8 cellular contexts compared by ENCODE assay signal in the genomic region with DNA sequence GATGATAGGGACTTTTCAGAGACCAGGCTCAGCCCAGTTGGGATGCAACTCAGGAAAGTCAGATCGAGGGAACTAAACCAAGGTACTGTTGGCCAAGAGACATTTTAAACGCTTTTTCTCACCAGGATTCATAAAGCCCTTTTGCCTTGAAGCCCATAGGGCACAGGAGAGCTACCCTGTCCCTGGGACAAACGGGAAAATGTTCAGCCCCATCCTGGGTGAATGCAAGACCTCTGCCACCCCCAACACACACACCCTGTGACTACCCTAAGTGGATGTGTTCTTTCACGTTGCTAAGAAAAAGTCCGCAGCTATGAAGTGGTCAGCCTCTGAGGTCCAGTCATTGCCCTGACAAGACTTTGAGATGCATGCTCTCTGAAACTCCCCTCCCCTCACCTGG. TPM values are rescaled to one million over a fixed set of nuclear protein-coding genes. Genes with fewer than 3 reads are reported as not detected.
DNase-seq lines count a peak whose midpoint lies in the region; ATAC-seq and TF ChIP-seq lines count a peak whose summit lies in the region.

No MANE protein-coding gene starts in this region.

- no peaks in the 10 kb centered on the region for H3K27me3 ChIP-seq in adipocyte (replicated peaks; ENCODE audit: control insufficient read depth, insufficient read depth, low read length)

- H3K4me1 ChIP-seq in adipocyte (ENCODE audit: control insufficient read depth, insufficient read depth, low read length) = peaks cover 48% of the 10 kb centered on the region

- H3K4me3 ChIP-seq in adipocyte (ENCODE audit: low read length) = peak overlapping the region; percentile 81

- CTCF ChIA-PET in activated CD8-positive, alpha-beta memory T cell treated with anti-CD3 and anti-CD28 coated beads, Interleukin-2, amount 10 ng/mL, durations not matched to agents 7 days and 5 days (lab: Charles Lee) = interaction anchor here (0.9 to 1.8 kb wide), 8 partner anchors 11 to 54 kb away, joined by 3 to 4 read pairs (median 4); no protein-coding TSS in a partner anchor

- DNase-seq in activated CD8-positive, alpha-beta memory T cell treated with anti-CD3 and anti-CD28 coated beads, Interleukin-2, amount 10 ng/mL, durations not matched to agents 7 days and 5 days = no peak
- no peak for DNase-seq in activated CD8-positive, alpha-beta memory T cell treated with anti-CD3 and anti-CD28 coated beads, Interleukin-2, amount 50 U/mL, for 48 hours
- DNase-seq in adipocyte (ENCODE audit: low read depth) (no peak), memory B cell (ENCODE audit: low spot score in 2 of 2) (no peak), middle frontal gyrus (ENCODE audit: extremely low spot score, low spot score) (no peak), GM10266 (ENCODE audit: extremely low spot score) (no peak), SHP77 treated with DMSO at 0.1 percent for 48 hours (lab: John Stamatoyannopoulos, UW) (no peak)

- H3K27ac Mint-ChIP-seq in activated CD8-positive, alpha-beta memory T cell treated with anti-CD3 and anti-CD28 coated beads, Interleukin-2, amount 10 ng/mL, durations not matched to agents 7 days and 5 days = peak overlapping the region; percentile 86
- peak overlapping the region; percentile 99 for H3K27ac Mint-ChIP-seq in memory B cell

- no peak for ATAC-seq in activated CD8-positive, alpha-beta memory T cell treated with anti-CD3 and anti-CD28 coated beads, Interleukin-2, amount 10 ng/mL, durations not matched to agents 7 days and 5 days
- no peak for ATAC-seq in memory B cell (ENCODE audit: low read depth)

- H3K36me3 Mint-ChIP-seq in activated CD8-positive, alpha-beta memory T cell treated with anti-CD3 and anti-CD28 coated beads, Interleukin-2, amount 10 ng/mL, durations not matched to agents 7 days and 5 days = peaks cover 6% of the 10 kb centered on the region
- H3K36me3 Mint-ChIP-seq in memory B cell = peaks cover 12% of the 10 kb centered on the region

- H3K9ac ChIP-seq in adipocyte (ENCODE audit: low read length) = peak overlapping the region; percentile 84

- no peak for TF ChIP-seq CTCF in GM10266 (IDR thresholded peaks at IDR 0.05; ENCODE audit: control insufficient read depth, insufficient read depth, low read depth, missing control alignments)

- peaks cover 84% of the 10 kb centered on the region for H3K4me1 Mint-ChIP-seq in activated CD8-positive, alpha-beta memory T cell treated with anti-CD3 and anti-CD28 coated beads, Interleukin-2, amount 10 ng/mL, durations not matched to agents 7 days and 5 days
- peaks cover 86% of the 10 kb centered on the region for H3K4me1 Mint-ChIP-seq in memory B cell

- no peaks in the 10 kb centered on the region for H3K9me3 ChIP-seq in adipocyte (ENCODE audit: control insufficient read depth, low read length)

- H3K27ac ChIP-seq in temporal lobe (ENCODE audit: low read depth, low read length) = peak overlapping the region; percentile 96

- no peaks in the 10 kb centered on the region for H3K9me3 Mint-ChIP-seq in activated CD8-positive, alpha-beta memory T cell treated with anti-CD3 and anti-CD28 coated beads, Interleukin-2, amount 10 ng/mL, durations not matched to agents 7 days and 5 days (ENCODE audit: low read depth)
- no peaks in the 10 kb centered on the region for H3K9me3 Mint-ChIP-seq in memory B cell

- H3K36me3 ChIP-seq in adipocyte (ENCODE audit: control insufficient read depth, insufficient read depth, low read length, severe bottlenecking) = no peaks in the 10 kb centered on the region

- no peaks in the 10 kb centered on the region for H3K27me3 Mint-ChIP-seq in activated CD8-positive, alpha-beta memory T cell treated with anti-CD3 and anti-CD28 coated beads, Interleukin-2, amount 10 ng/mL, durations not matched to agents 7 days and 5 days
- no peaks in the 10 kb centered on the region for H3K27me3 Mint-ChIP-seq in memory B cell

- no peak overlapping the region for H3K4me3 Mint-ChIP-seq in activated CD8-positive, alpha-beta memory T cell treated with anti-CD3 and anti-CD28 coated beads, Interleukin-2, amount 10 ng/mL, durations not matched to agents 7 days and 5 days
- peak overlapping the region; percentile 88 for H3K4me3 Mint-ChIP-seq in memory B cell

RNA-seq across cellular contexts. Expression of a gene that starts 58.4 kb away (rescaled TPM):
- total RNA-seq in activated CD8-positive, alpha-beta memory T cell treated with anti-CD3 and anti-CD28 coated beads, Interleukin-2, amount 10 ng/mL, durations not matched to agents 7 days and 5 days = 10 to 100 TPM; 40.9 to 43.4 TPM
- 6.1 TPM for total RNA-seq in temporal lobe
